In the genomic region with DNA sequence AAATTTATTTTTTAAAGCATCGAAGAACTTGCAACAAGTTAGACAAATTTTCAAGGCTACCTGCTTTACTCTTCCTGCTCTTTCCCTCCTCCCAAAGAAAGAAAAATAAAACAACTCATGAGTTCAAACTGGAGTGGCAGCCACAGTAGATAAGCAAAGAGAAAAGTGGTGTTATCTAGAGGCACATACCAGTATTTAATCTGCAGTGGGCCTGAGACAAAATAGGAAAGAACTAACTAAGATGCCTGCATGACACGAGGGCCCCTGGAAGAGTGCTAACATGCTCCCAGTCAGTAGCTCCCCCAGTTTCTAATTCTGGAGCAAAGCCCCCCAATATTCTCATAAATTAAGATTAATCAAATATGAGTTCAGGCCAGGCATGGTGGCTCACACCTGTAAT, we compare ENCODE assay signal across 30 cellular contexts. TPM values are rescaled to one million over a fixed set of nuclear protein-coding genes. Genes with fewer than 3 reads are reported as not detected.
"Had no signal": no experiment of that assay in that cellular context is flagged by ENCODE, and none has a peak within 500 bp of the region (broad histone marks: within the 10 kb centered on the region; RNA-seq: fewer than 3 reads in every experiment).

No MANE protein-coding gene starts in this region.

- H3K36me3 ChIP-seq: ascending aorta, breast epithelium, esophagus muscularis mucosa, gastrocnemius medialis, heart right ventricle had no signal

- FAIRE-seq: TTC549 had no signal

- DNase-seq: activated CD4-positive, alpha-beta memory T cell treated with anti-CD3 and anti-CD28 coated beads, Interleukin-2, amount 10 ng/mL, durations not matched to agents 7 days and 5 days; activated CD4-positive, alpha-beta T cell treated with anti-CD3 and anti-CD28 coated beads for 1 hour; activated CD4-positive, alpha-beta T cell treated with anti-CD3 and anti-CD28 coated beads for 4 hours; activated CD4-positive, alpha-beta T cell treated with anti-CD3 and anti-CD28 coated beads, Interleukin-2, amount 10 ng/mL, durations not matched to agents 7 days and 5 days; activated CD4-positive, alpha-beta T cell treated with anti-CD3 and anti-CD28 coated beads, Interleukin-2, amount 50 U/mL, for 4 hours; activated CD8-positive, alpha-beta memory T cell treated with anti-CD3 and anti-CD28 coated beads, Interleukin-2, amount 50 U/mL, for 48 hours; activated gamma-delta T cell; activated naive CD4-positive, alpha-beta T cell; activated naive CD4-positive, alpha-beta T cell treated with anti-CD3 and anti-CD28 coated beads, Interleukin-2, amount 10 ng/mL, durations not matched to agents 7 days and 5 days; activated naive CD8-positive, alpha-beta T cell treated with anti-CD3 and anti-CD28 coated beads, Interleukin-2, amount 10 ng/mL, durations not matched to agents 7 days and 5 days; activated T-cell treated with anti-CD3 and anti-CD28 coated beads for 4 hours; activated T-cell treated with anti-CD3 and anti-CD28 coated beads, Interleukin-2, amount 50 U/mL, for 24 hours; activated T-cell treated with anti-CD3 and anti-CD28 coated beads, Interleukin-2, amount 50 U/mL, for 72 hours; dorsolateral prefrontal cortex; effector memory CD4-positive, alpha-beta T cell; endodermal cell; foreskin keratinocyte; gastrocnemius medialis; heart right ventricle; T-helper 2 cell had no signal

- H3K27me3 ChIP-seq: ascending aorta, breast epithelium, dorsolateral prefrontal cortex, esophagus muscularis mucosa, foreskin keratinocyte, gastrocnemius medialis, heart right ventricle, hepatocyte had no signal

- H3K4me1 ChIP-seq: ascending aorta, breast epithelium, esophagus muscularis mucosa, foreskin keratinocyte, gastrocnemius medialis had no signal

- H3K79me2 ChIP-seq: hepatocyte had no signal

- ATAC-seq: activated naive CD4-positive, alpha-beta T cell treated with anti-CD3 and anti-CD28 coated beads, Interleukin-2, amount 50 U/mL, for 72 hours; activated T-cell treated with anti-CD3 and anti-CD28 coated beads, Interleukin-2, amount 50 U/mL, for 72 hours; foreskin keratinocyte; gastrocnemius medialis; heart right ventricle; WTC11 had no signal

- H3K9me3 ChIP-seq: ascending aorta, breast epithelium, esophagus muscularis mucosa, gastrocnemius medialis, heart right ventricle had no signal

- H3K27ac ChIP-seq: ascending aorta, breast epithelium, coronary artery, dorsolateral prefrontal cortex, esophagus muscularis mucosa, foreskin keratinocyte, gastrocnemius medialis, heart right ventricle, hepatocyte, VCaP had no signal

- H3K4me2 ChIP-seq: hepatocyte had no signal

- H2AFZ ChIP-seq: hepatocyte had no signal

- H3K4me3 ChIP-seq: ascending aorta, breast epithelium, coronary artery, dorsolateral prefrontal cortex, esophagus muscularis mucosa, gastrocnemius medialis, heart right ventricle, hepatocyte had no signal

RNA-seq across cellular contexts. Expression of a gene that starts 7.9 kb away (rescaled TPM):
- total RNA-seq: ascending aorta, breast epithelium, cardiac septum, hepatocyte had no signal
